Comparison of ENCODE assay signal across 8 cellular contexts in the genomic region with DNA sequence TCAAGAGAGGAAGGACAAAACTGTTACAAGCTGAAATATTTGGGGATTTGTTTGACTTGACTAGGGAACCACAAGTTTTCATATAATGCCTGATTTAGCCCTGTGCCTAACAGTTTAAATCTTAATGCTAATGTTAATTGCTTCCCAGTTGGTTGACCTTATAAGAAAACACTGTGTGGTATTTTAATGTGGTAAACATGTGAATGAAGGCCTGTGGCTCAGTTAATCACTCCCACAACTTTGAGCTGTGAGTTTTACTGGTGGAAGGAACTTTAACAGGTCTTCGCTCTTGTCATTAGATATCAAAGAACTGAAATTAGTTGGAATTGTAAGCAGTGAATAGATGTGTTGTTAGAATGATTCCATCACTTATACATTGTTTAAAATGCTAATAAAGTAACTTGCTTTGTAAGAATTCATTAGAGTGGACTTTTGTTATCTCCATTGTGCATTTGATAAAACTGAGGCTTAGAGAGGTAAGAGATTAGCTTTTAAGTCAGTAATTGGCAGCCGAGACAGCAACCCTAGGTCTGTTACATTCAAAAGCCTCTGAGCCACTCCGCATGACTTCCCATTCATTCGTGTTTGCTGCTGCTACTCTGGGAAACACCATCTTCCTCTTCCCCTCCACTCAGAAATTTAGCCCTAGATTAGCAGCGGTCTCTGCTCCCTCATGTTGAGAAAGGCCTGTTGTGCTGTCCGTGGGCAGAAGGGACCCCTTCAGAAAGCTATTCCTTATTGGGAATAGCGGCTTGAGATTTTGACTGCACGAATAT. TPM values are rescaled to one million over a fixed set of nuclear protein-coding genes. Genes with fewer than 3 reads are reported as not detected.
A peak's percentile ranks its signal among the peaks of the same experiment; 100 is the strongest.
DNase-seq lines count a peak whose midpoint lies in the region; ATAC-seq, FAIRE-seq and TF ChIP-seq lines count a peak whose summit lies in the region.

No MANE protein-coding gene starts in this region.

- TF ChIP-seq POLR2A in GM12892 (IDR thresholded peaks at IDR 0.05; ENCODE audit: low read depth, low read length) (no peak), transverse colon (IDR thresholded peaks at IDR 0.05) (no peak)

- TF ChIP-seq CTCF in AG10803 (conservative IDR thresholded peaks at IDR 0.05; ENCODE audit: low read length), result no peak
- no peak for TF ChIP-seq CTCF in brain microvascular endothelial cell (IDR thresholded peaks at IDR 0.05; ENCODE audit: low read depth, low read length, missing control alignments)
- TF ChIP-seq CTCF in liver (IDR thresholded peaks at IDR 0.05; ENCODE audit: low read depth, low read length, missing input control), result no peak
- no peak for TF ChIP-seq CTCF in transverse colon (IDR thresholded peaks at IDR 0.05)

- intact Hi-C loops in transverse colon (cut with DNase I; ENCODE audit: low total_unique reads), result no loop called here

- FAIRE-seq in GM12892 (lab: Jason Lieb, UNC), result peak; percentile 73

- DNase-seq in AG10803 (ENCODE audit: low read depth), result peak; percentile 20
- no peak for DNase-seq in GM12892 (ENCODE audit: insufficient read length)
- DNase-seq in NCI-H82 (lab: John Stamatoyannopoulos, UW), result peak; percentile 86
- DNase-seq in brain microvascular endothelial cell, result peak; percentile 13
- no peak for DNase-seq in transverse colon
- no peak for DNase-seq in activated gamma-delta T cell treated with Interleukin-2 at 50 U/mL for 16 hours

- no peak for TF ChIP-seq EP300 in transverse colon (IDR thresholded peaks at IDR 0.05; ENCODE audit: low read depth)

- 27% methylated on average over 8 of the region's 8 CpGs for WGBS in liver
- WGBS in transverse colon (ENCODE audit: low coverage in 1 of 2), 2 donors, result 22 to 36% methylated on average over 4 to 8 of the region's 8 CpGs

- no peak for ATAC-seq in HG02610 (IDR thresholded peaks at IDR 0.05; ENCODE audit: unreplicated experiment)

- H3K4me3 ChIP-seq in AG10803 (ENCODE audit: low read length) (peak overlapping the region; percentile 85), brain microvascular endothelial cell (ENCODE audit: low read depth, low read length) (peak overlapping the region; percentile 90), liver (ENCODE audit: low read depth in 1 of 3, low read length in 3 of 3) (peak overlapping the region in 2 of 3 donors; percentile 95 to 100), transverse colon (peak overlapping the region in 3 of 4 donors; percentile 79 to 99 (median 91))

- H3K27me3 ChIP-seq in brain microvascular endothelial cell (replicated peaks), result no peaks in the 10 kb centered on the region
- H3K27me3 ChIP-seq in liver (ENCODE audit: control insufficient read depth in 4 of 4, insufficient read depth in 4 of 4, low read length in 3 of 4), result no peaks in the 10 kb centered on the region
- H3K27me3 ChIP-seq in transverse colon, result no peaks in the 10 kb centered on the region

- in situ Hi-C loops in brain microvascular endothelial cell (cut with HindIII; ENCODE audit: low pct_ligation_motif_present, low sequenced_read_pairs), result no loop called here
- in situ Hi-C loops in transverse colon (cut with MboI; ENCODE audit: low pct_ligation_motif_present in 1 of 4, low pct_unique_long_range_greater_than_20kb in 1 of 4, low sequenced_read_pairs in 3 of 4), result no loop called here

- no peaks in the 10 kb centered on the region for H3K9me3 ChIP-seq in liver (ENCODE audit: control insufficient read depth in 4 of 4, low read length in 3 of 4)
- no peaks in the 10 kb centered on the region for H3K9me3 ChIP-seq in transverse colon

- no peak overlapping the region for H3K27ac ChIP-seq in brain microvascular endothelial cell
- H3K27ac ChIP-seq in liver (ENCODE audit: low read depth in 1 of 2, low read length in 2 of 2), result peak overlapping the region in 1 of 2 donors; percentile 99
- peak overlapping the region; percentile 96 to 98 (median 96) for H3K27ac ChIP-seq in transverse colon

- H3K4me1 ChIP-seq in liver (ENCODE audit: control insufficient read depth in 4 of 4, insufficient read depth in 4 of 4, low read length in 3 of 4), result peaks cover 0 to 13% (median 3%) of the 10 kb centered on the region in 4 donors
- H3K4me1 ChIP-seq in transverse colon, result peaks cover 2 to 24% (median 10%) of the 10 kb centered on the region in 4 donors

- H3K36me3 ChIP-seq in brain microvascular endothelial cell (replicated peaks), result peaks cover 26% of the 10 kb centered on the region
- peaks cover 1 to 19% (median 8%) of the 10 kb centered on the region in 4 donors for H3K36me3 ChIP-seq in liver (ENCODE audit: control insufficient read depth in 4 of 4, insufficient read depth in 3 of 4, low read depth in 1 of 4, low read length in 3 of 4)
- H3K36me3 ChIP-seq in transverse colon, result peaks cover 0 to 10% (median 0%) of the 10 kb centered on the region in 4 donors

- no peak for TF ChIP-seq RAD21 in liver (IDR thresholded peaks at IDR 0.05)

- H3K9ac ChIP-seq in liver (ENCODE audit: low read depth in 1 of 2, low read length in 2 of 2), result peak overlapping the region in 1 of 2 donors; percentile 92

TF ChIP-seq in liver, 16 proteins besides CTCF, POLR2A, EP300 and RAD21:
- TF ChIP-seq SP1 (IDR thresholded peaks at IDR 0.05) (no peak), FOXA2 (IDR thresholded peaks at IDR 0.05) (no peak), EGR1 (IDR thresholded peaks at IDR 0.05; ENCODE audit: low read depth in 2 of 2) (no peak), YY1 (IDR thresholded peaks at IDR 0.05) (no peak), FOXA1 (IDR thresholded peaks at IDR 0.05) (no peak), HNF4G (IDR thresholded peaks at IDR 0.05) (no peak), TAF1 (conservative IDR thresholded peaks at IDR 0.05) (no peak), GABPA (IDR thresholded peaks at IDR 0.05 in 1 of 2, conservative IDR thresholded peaks at IDR 0.05 in 1 of 2) (no peak), RXRA (IDR thresholded peaks at IDR 0.05) (no peak)
- TF ChIP-seq, protein P1, sequence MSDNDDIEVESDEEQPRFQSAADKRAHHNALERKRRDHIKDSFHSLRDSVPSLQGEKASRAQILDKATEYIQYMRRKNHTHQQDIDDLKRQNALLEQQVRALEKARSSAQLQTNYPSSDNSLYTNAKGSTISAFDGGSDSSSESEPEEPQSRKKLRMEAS (IDR thresholded peaks at IDR 0.05), result no peak
- TF ChIP-seq, protein P2, sequence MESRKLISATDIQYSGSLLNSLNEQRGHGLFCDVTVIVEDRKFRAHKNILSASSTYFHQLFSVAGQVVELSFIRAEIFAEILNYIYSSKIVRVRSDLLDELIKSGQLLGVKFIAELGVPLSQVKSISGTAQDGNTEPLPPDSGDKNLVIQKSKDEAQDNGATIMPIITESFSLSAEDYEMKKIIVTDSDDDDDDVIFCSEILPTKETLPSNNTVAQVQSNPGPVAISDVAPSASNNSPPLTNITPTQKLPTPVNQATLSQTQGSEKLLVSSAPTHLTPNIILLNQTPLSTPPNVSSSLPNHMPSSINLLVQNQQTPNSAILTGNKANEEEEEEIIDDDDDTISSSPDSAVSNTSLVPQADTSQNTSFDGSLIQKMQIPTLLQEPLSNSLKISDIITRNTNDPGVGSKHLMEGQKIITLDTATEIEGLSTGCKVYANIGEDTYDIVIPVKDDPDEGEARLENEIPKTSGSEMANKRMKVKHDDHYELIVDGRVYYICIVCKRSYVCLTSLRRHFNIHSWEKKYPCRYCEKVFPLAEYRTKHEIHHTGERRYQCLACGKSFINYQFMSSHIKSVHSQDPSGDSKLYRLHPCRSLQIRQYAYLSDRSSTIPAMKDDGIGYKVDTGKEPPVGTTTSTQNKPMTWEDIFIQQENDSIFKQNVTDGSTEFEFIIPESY (IDR thresholded peaks at IDR 0.05), result no peak
TF ChIP-seq in liver: peak in this region for 0.

RNA-seq across cellular contexts. Expression of a gene that starts 1.0 kb away (rescaled TPM):
- polyA plus RNA-seq in GM12892 (2012; ENCODE audit: missing spikeins), result 32.7 TPM
- total RNA-seq in liver (10 to 100 TPM; 16.7 to 20.7 TPM), transverse colon (10 to 100 TPM in 3 of 4 donors, 1 to 10 TPM in 1; 6.4 to 25.9 (median 17.1) TPM)
- 10 to 100 TPM in 1 of 2 donors, 1 to 10 TPM in 1; 7.6 to 11.1 TPM for polyA plus RNA-seq in liver

RNA-seq across cellular contexts. Expression of a gene that starts 46.7 kb away (rescaled TPM):
- 54.8 TPM for polyA plus RNA-seq in GM12892 (2012; ENCODE audit: missing spikeins)
- 10 to 100 TPM; 23.4 to 44.8 TPM for total RNA-seq in liver
- 10 to 100 TPM; 16.7 to 24.3 TPM for polyA plus RNA-seq in liver
- 10 to 100 TPM; 15.7 to 56.9 (median 27.0) TPM for total RNA-seq in transverse colon

Comparison
In these comparisons a context has a peak if more than half of its experiments do, and no peak if none do; other contexts are left out.
1. DNase-seq: peak in AG10803 (single experiment), NCI-H82 (single experiment) and brain microvascular endothelial cell (single experiment); none in GM12892 (single experiment), transverse colon (single experiment) and activated gamma-delta T cell treated with Interleukin-2 at 50 U/mL for 16 hours (single experiment).
2. Peak in every context shown above with its lines, with median percentiles within 50 percentile points of each other: H3K4me3 ChIP-seq.